ENCODE assay signal across 33 cellular contexts in the genomic region with DNA sequence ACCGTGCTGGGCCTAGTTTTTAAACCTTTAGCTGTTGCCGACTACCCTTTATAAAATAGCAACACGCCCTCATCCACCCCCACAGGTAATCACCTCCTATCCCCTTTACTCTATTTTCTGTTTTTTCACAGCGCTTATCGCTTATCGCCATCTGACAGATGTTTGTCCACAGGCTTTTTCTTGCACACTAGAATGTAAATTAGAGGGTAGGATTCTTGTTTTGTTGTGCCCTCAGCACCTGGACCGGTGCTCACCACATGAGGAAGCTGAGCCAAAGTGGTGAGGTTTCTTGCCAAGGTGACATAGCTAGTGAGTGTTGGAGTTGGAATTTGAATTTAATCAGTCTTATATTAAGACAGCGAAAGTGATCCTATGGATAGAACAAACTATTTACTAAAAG. TPM values are rescaled to one million over a fixed set of nuclear protein-coding genes. Genes with fewer than 3 reads are reported as not detected.
DNase-seq lines count a peak whose midpoint lies in the region; ATAC-seq, FAIRE-seq and TF ChIP-seq lines count a peak whose summit lies in the region.
"Had no signal": no experiment of that assay in that cellular context is flagged by ENCODE, and none has a peak within 500 bp of the region (broad histone marks: within the 10 kb centered on the region; RNA-seq: fewer than 3 reads in every experiment).

No MANE protein-coding gene starts in this region.

- H3K9me2 ChIP-seq in DOHH2 (replicated peaks; ENCODE audit: control insufficient read depth, low read length) = no peaks in the 10 kb centered on the region

- H3K27me3 ChIP-seq in DOHH2 (ENCODE audit: control insufficient read depth, low read length) = no peaks in the 10 kb centered on the region
- H3K27me3 ChIP-seq: cardiac muscle cell, sigmoid colon, testis had no signal

- peaks cover 3% of the 10 kb centered on the region for H3K36me3 Mint-ChIP-seq in T-cell
- H3K36me3 Mint-ChIP-seq in nephron (ENCODE audit: low read depth) = peaks cover 7% of the 10 kb centered on the region

- H3K4me1 Mint-ChIP-seq in T-cell = peaks cover 18 to 24% (median 22%) of the 10 kb centered on the region in 3 donors
- H3K4me1 Mint-ChIP-seq in nephron = peaks cover 46% of the 10 kb centered on the region

- peak; percentile 75 for DNase-seq in NAMALWA (ENCODE audit: low spot score)
- DNase-seq in T-cell = no peak
- no peak for DNase-seq in stimulated activated CD8-positive, alpha-beta memory T cell treated with anti-CD3 and anti-CD28 coated beads, Interleukin-4, amount 100 ng/mL, for 48 hours
- no peak for DNase-seq in HTR-8/SVneo (ENCODE audit: insufficient read length, low spot score)
- DNase-seq: activated CD4-positive, alpha-beta memory T cell treated with anti-CD3 and anti-CD28 coated beads, Interleukin-2, amount 10 ng/mL, durations not matched to agents 7 days and 5 days; activated CD4-positive, alpha-beta T cell treated with anti-CD3 and anti-CD28 coated beads for 1 hour; activated CD8-positive, alpha-beta memory T cell treated with anti-CD3 and anti-CD28 coated beads, Interleukin-2, amount 50 U/mL, for 48 hours; anterior cingulate cortex; effector memory CD8-positive, alpha-beta T cell; EL; GM23248; heart right ventricle; MV-4-11; NCI-H187 treated with DMSO at 0.1 percent for 48 hours; NCI-H446 treated with DMSO at 0.1 percent for 48 hours; NK-92 treated with Interleukin-12 subunit alpha and Interleukin-12 subunit beta, amount 100 ng/mL, for 24 hours; psoas muscle; sigmoid colon; stimulated activated CD4-positive, alpha-beta T cell treated with anti-CD3 and anti-CD28 coated beads, Interleukin-15, amount 100 ng/mL, for 24 hours; stimulated activated naive CD8-positive, alpha-beta T cell treated with anti-CD3 and anti-CD28 coated beads, Interleukin-15, Interleukin-2, amounts not matched to agents 100 U/mL and 50 U/mL, for 24 hours; testis; uterus had no signal

- peaks cover 12% of the 10 kb centered on the region for H4K20me1 ChIP-seq in DOHH2 (ENCODE audit: control insufficient read depth, insufficient read depth, low read depth, low read length)

- H3K4me3 Mint-ChIP-seq in T-cell (peak overlapping the region in 2 of 3 donors; percentile 17 to 25), nephron (peak overlapping the region; percentile 46 to 76 (median 56))
- H3K4me3 Mint-ChIP-seq: activated CD4-positive, alpha-beta memory T cell treated with anti-CD3 and anti-CD28 coated beads, Interleukin-2, amount 10 ng/mL, durations not matched to agents 7 days and 5 days; effector memory CD8-positive, alpha-beta T cell had no signal

- peaks cover 14% of the 10 kb centered on the region for H3K36me3 ChIP-seq in DOHH2 (ENCODE audit: control insufficient read depth, low read length)
- H3K36me3 ChIP-seq: cardiac muscle cell, heart right ventricle, sigmoid colon, uterus had no signal

- FAIRE-seq in HTR-8/SVneo (lab: Jason Lieb, UNC) = no peak
- FAIRE-seq: D721Med, TTC549 had no signal

- H3K4me1 ChIP-seq in DOHH2 (ENCODE audit: control insufficient read depth, low read length) = peaks cover 76% of the 10 kb centered on the region
- H3K4me1 ChIP-seq: testis had no signal

- H3F3A ChIP-seq in DOHH2 (ENCODE audit: control insufficient read depth, insufficient read depth) = peaks cover 15% of the 10 kb centered on the region

- POLR2A ChIA-PET in T-cell (lab: Charles Lee) = no interaction called here

- no peak overlapping the region for H3K27ac Mint-ChIP-seq in T-cell
- peak overlapping the region; percentile 92 to 100 (median 100) for H3K27ac Mint-ChIP-seq in nephron
- H3K27ac Mint-ChIP-seq: activated CD4-positive, alpha-beta memory T cell treated with anti-CD3 and anti-CD28 coated beads, Interleukin-2, amount 10 ng/mL, durations not matched to agents 7 days and 5 days; activated naive CD4-positive, alpha-beta T cell treated with anti-CD3 and anti-CD28 coated beads, Interleukin-2, amount 50 U/mL, for 72 hours had no signal

- TF ChIP-seq CTCF in DOHH2 (IDR thresholded peaks at IDR 0.05; ENCODE audit: low read depth, low read length, poor library complexity, severe bottlenecking) (no peak), nephron (IDR thresholded peaks at IDR 0.05; ENCODE audit: unreplicated experiment in 3 of 3) (no peak)

- H3K4me2 ChIP-seq in DOHH2 (ENCODE audit: low read length) = peak overlapping the region; percentile 86

- ATAC-seq in T-cell (replicated peaks in 1 of 4) = no peak
- ATAC-seq in HG03135 (IDR thresholded peaks at IDR 0.05; ENCODE audit: unreplicated experiment) = no peak
- ATAC-seq: activated naive CD4-positive, alpha-beta T cell treated with anti-CD3 and anti-CD28 coated beads, Interleukin-2, amount 50 U/mL, for 72 hours; effector memory CD8-positive, alpha-beta T cell; GM12878; heart right ventricle; Panc1; psoas muscle; stimulated activated naive CD8-positive, alpha-beta T cell treated with anti-CD3 and anti-CD28 coated beads, Interleukin-15, Interleukin-2, amounts not matched to agents 100 U/mL and 50 U/mL, for 24 hours had no signal

- H3K4me3 ChIP-seq in DOHH2 (ENCODE audit: low read length) = peak overlapping the region; percentile 48
- H3K4me3 ChIP-seq: cardiac muscle cell, coronary artery, GM12878, GM23248, heart right ventricle, lung, psoas muscle, sigmoid colon, testis, uterus had no signal

- CTCF ChIA-PET in T-cell (lab: Charles Lee) = interaction anchor here in 1 of 2 donors (1.8 kb wide), 1 partner anchor 10 kb away, joined by 8 read pairs; no protein-coding TSS in a partner anchor

- no peaks in the 10 kb centered on the region for H3K9me3 ChIP-seq in DOHH2 (ENCODE audit: control insufficient read depth, insufficient read depth, low read length)
- H3K9me3 ChIP-seq: heart right ventricle, psoas muscle, sigmoid colon, testis, uterus had no signal

- H3K9me3 Mint-ChIP-seq in T-cell (no peaks in the 10 kb centered on the region), nephron (no peaks in the 10 kb centered on the region)
- H3K9me3 Mint-ChIP-seq: activated CD4-positive, alpha-beta memory T cell treated with anti-CD3 and anti-CD28 coated beads, Interleukin-2, amount 10 ng/mL, durations not matched to agents 7 days and 5 days; activated naive CD4-positive, alpha-beta T cell treated with anti-CD3 and anti-CD28 coated beads, Interleukin-2, amount 50 U/mL, for 72 hours; effector memory CD8-positive, alpha-beta T cell had no signal

- peaks cover 19% of the 10 kb centered on the region for H3K79me2 ChIP-seq in DOHH2 (ENCODE audit: control insufficient read depth, low read length)

- peak overlapping the region; percentile 92 for H3K27ac ChIP-seq in DOHH2 (ENCODE audit: low read depth, low read length)
- H3K27ac ChIP-seq: coronary artery, GM23248, heart right ventricle, psoas muscle, testis had no signal

- peaks cover 5 to 29% of the 10 kb centered on the region in 2 donors for H3K27me3 Mint-ChIP-seq in T-cell
- peaks cover 8% of the 10 kb centered on the region for H3K27me3 Mint-ChIP-seq in nephron (ENCODE audit: low read depth)

RNA-seq across cellular contexts. Expression of gene RBBP7, which starts 2.9 kb away (rescaled TPM):
- 100 to 1,000 TPM in 2 of 5 donors, 10 to 100 TPM in 3; 72.6 to 111 (median 90.3) TPM for total RNA-seq in T-cell

Comparison
In these comparisons a context has a peak if more than half of its experiments do, and no peak if none do; other contexts are left out.
1. H3K27ac Mint-ChIP-seq: peak in nephron (3 of 3); none in T-cell (0 of 2).